Comparison of ENCODE assay signal across 27 cellular contexts in the genomic region with DNA sequence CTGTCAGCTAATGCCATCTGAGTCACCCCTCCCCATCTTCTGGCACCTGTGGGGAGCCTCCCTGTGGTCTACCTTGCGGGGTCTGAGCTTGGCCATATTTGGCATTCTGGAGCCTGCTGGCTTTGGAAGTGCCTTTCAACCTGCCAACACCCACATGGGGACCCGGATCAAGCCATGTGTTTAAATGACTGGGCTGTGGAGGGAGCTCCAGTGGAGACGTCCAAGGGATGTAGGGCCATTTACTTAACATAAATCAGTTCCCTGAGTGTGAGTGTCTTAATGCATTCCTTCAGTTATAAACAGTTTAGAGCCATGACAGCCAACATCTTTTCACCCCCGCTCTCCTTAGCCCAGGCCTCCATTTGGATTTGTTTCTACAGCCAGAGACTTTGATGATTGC. TPM values are rescaled to one million over a fixed set of nuclear protein-coding genes. Genes with fewer than 3 reads are reported as not detected.
DNase-seq lines count a peak whose midpoint lies in the region; ATAC-seq and TF ChIP-seq lines count a peak whose summit lies in the region.
"Had no signal": no experiment of that assay in that cellular context is flagged by ENCODE, and none has a peak within 500 bp of the region (broad histone marks: within the 10 kb centered on the region; RNA-seq: fewer than 3 reads in every experiment).

No MANE protein-coding gene starts in this region.

- H3K27ac ChIP-seq in coronary artery (peak overlapping the region; percentile 91 to 93), muscle layer of colon (ENCODE audit: low read depth, low read length) (peak overlapping the region; percentile 83), tibial artery (peak overlapping the region; percentile 91)
- H3K27ac ChIP-seq: epithelial cell of prostate, foreskin keratinocyte, neural progenitor cell, VCaP had no signal

- H3K9ac ChIP-seq in muscle layer of colon (ENCODE audit: low read length) = no peak overlapping the region
- H3K9ac ChIP-seq: neural progenitor cell, SK-N-SH had no signal

- intact Hi-C loops in tibial artery (cut with DNase I; ENCODE audit: low total_unique reads) = no loop called here

- H3K4me1 ChIP-seq in muscle layer of colon (ENCODE audit: insufficient read depth, low read length) (peaks cover 58% of the 10 kb centered on the region), tibial artery (peaks cover 3 to 68% (median 29%) of the 10 kb centered on the region in 4 donors)
- H3K4me1 ChIP-seq: foreskin keratinocyte, neural progenitor cell had no signal

- H3K9me3 ChIP-seq in muscle layer of colon (ENCODE audit: low read length) = no peaks in the 10 kb centered on the region
- H3K9me3 ChIP-seq in tibial artery = peaks cover 0 to 11% (median 6%) of the 10 kb centered on the region in 3 donors

- DNase-seq in M059J (ENCODE audit: low read depth) (peak; percentile 6), coronary artery (ENCODE audit: low spot score) (no peak), tibial artery (no peak), DMS79 (lab: John Stamatoyannopoulos, UW) (no peak), DMS 273 treated with DMSO at 0.1 percent for 48 hours (lab: John Stamatoyannopoulos, UW) (no peak)
- DNase-seq: activated CD4-positive, alpha-beta T cell treated with anti-CD3 and anti-CD28 coated beads for 48 hours; activated naive CD4-positive, alpha-beta T cell treated with anti-CD3 and anti-CD28 coated beads, Interleukin-2, amount 50 U/mL, for 16 hours; anterior cingulate cortex; foreskin keratinocyte; hypothalamus; MG63; mucosa of descending colon; NCI-H2029 treated with DMSO at 0.1 percent for 48 hours; NCI-H345; NCI-H82; posterior cingulate gyrus; RPMI8226; SK-N-SH; small intestine; stimulated activated CD4-positive, alpha-beta T cell treated with anti-CD3 and anti-CD28 coated beads, Interleukin-2, amount 100 ng/mL, for 24 hours; T-helper 17 cell had no signal

- TF ChIP-seq CTCF in coronary artery (IDR thresholded peaks at IDR 0.05) = no peak
- TF ChIP-seq CTCF in tibial artery (IDR thresholded peaks at IDR 0.05) = no peak

- H3K4me3 ChIP-seq in coronary artery (no peak overlapping the region), muscle layer of colon (ENCODE audit: low read depth in 1 of 2, low read length in 2 of 2) (no peak overlapping the region), tibial artery (no peak overlapping the region)
- H3K4me3 ChIP-seq: MG63, mucosa of descending colon, neural progenitor cell had no signal

- H3K27me3 ChIP-seq in muscle layer of colon (ENCODE audit: control insufficient read depth in 1 of 2, insufficient read depth in 2 of 2, low read length in 2 of 2) (no peaks in the 10 kb centered on the region), tibial artery (no peaks in the 10 kb centered on the region)
- H3K27me3 ChIP-seq: foreskin keratinocyte, MG63, neural progenitor cell had no signal

- no peak for ATAC-seq in HG03045 (IDR thresholded peaks at IDR 0.05; ENCODE audit: unreplicated experiment)
- ATAC-seq: foreskin keratinocyte, HCT116, mucosa of descending colon, T-helper 17 cell had no signal

- H3K36me3 ChIP-seq in muscle layer of colon (ENCODE audit: insufficient read depth, low read length) (no peaks in the 10 kb centered on the region), tibial artery (peaks cover 0 to 4% (median 0%) of the 10 kb centered on the region in 3 donors)
- H3K36me3 ChIP-seq: MG63, neural progenitor cell had no signal

RNA-seq across cellular contexts. Expression of a gene that starts 22.0 kb away (rescaled TPM):
- total RNA-seq in M059J (2014; rRNA removed; shearing (Covaris generic)) = 1.1 and 3.6 TPM in 2 replicates
- total RNA-seq: foreskin keratinocyte had no signal
